In the genomic region with DNA sequence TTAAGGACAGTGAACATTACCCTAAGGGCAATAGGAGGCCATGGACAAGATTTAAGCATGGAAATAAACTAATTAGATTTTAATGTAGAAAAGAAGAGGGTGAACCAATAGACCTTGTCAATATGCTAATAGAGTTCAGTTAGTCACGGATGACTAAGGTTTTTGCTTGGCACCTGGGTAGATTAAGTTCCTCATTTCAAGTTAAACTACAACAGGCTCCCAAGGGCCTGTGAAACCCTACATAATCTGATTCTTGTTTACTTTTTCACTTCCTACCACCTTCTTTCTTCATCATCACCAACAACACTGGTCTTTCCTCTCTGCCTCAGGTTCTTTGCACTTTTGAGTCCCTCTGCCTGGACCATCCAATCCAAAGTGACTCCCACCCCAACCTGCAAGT, we compare ENCODE assay signal across 11 cellular contexts. TPM values are rescaled to one million over a fixed set of nuclear protein-coding genes. Genes with fewer than 3 reads are reported as not detected.
A peak's percentile ranks its signal among the peaks of the same experiment; 100 is the strongest.
DNase-seq lines count a peak whose midpoint lies in the region; ATAC-seq, FAIRE-seq and TF ChIP-seq lines count a peak whose summit lies in the region.
"Had no signal": no experiment of that assay in that cellular context is flagged by ENCODE, and none has a peak within 500 bp of the region (broad histone marks: within the 10 kb centered on the region; RNA-seq: fewer than 3 reads in every experiment).

No MANE protein-coding gene starts in this region.

- FAIRE-seq in bronchial epithelial cell (lab: Jason Lieb, UNC), result no peak
- FAIRE-seq: colon had no signal

- peak; percentile 45 for ATAC-seq in GM18508 (IDR thresholded peaks at IDR 0.05; ENCODE audit: insufficient read depth, unreplicated experiment)
- peak; percentile 53 for ATAC-seq in GM21390 (IDR thresholded peaks at IDR 0.05; ENCODE audit: unreplicated experiment)
- peak; percentile 35 for ATAC-seq in HG03442 (IDR thresholded peaks at IDR 0.05; ENCODE audit: unreplicated experiment)
- no peak for ATAC-seq in Right ventricle myocardium superior (ENCODE audit: poor library complexity)

- no peaks in the 10 kb centered on the region for H3K4me1 ChIP-seq in esophagus squamous epithelium
- H3K4me1 ChIP-seq: parathyroid adenoma had no signal

- H3K36me3 ChIP-seq in bronchial epithelial cell (ENCODE audit: control insufficient read depth, insufficient read depth, low read length), result peaks cover 6% of the 10 kb centered on the region
- peaks cover 11 to 100% (median 36%) of the 10 kb centered on the region in 3 donors for H3K36me3 ChIP-seq in esophagus squamous epithelium

- no peak for TF ChIP-seq POLR2A in esophagus squamous epithelium (IDR thresholded peaks at IDR 0.05)

- DNase-seq in bronchial epithelial cell (ENCODE audit: low read depth), result peak; percentile 29
- DNase-seq in esophagus squamous epithelium (lab: John Stamatoyannopoulos, UW), result no peak
- no peak for DNase-seq in HPDE6-E6E7 (ENCODE audit: extremely low spot score)
- DNase-seq in NK-92 treated with Interleukin-12 subunit alpha and Interleukin-12 subunit beta, amount 100 ng/mL, for 24 hours (lab: John Stamatoyannopoulos, UW), result no peak
- DNase-seq in Right ventricle myocardium superior, result no peak
- DNase-seq: NCI-H774 had no signal

- no peak overlapping the region for H3K27ac ChIP-seq in esophagus squamous epithelium
- H3K27ac ChIP-seq: parathyroid adenoma had no signal

- intact Hi-C loops in esophagus squamous epithelium (cut with DNase I), result no loop called here
- intact Hi-C loops in Right ventricle myocardium superior (cut with DNase I), result no loop called here

- no peak overlapping the region for H3K4me3 ChIP-seq in bronchial epithelial cell (ENCODE audit: low read depth, low read length)
- H3K4me3 ChIP-seq in esophagus squamous epithelium, result no peak overlapping the region

- WGBS in esophagus squamous epithelium, 2 donors, result 69 to 70% methylated on average over 1 of the region's 1 CpG

- TF ChIP-seq CTCF in bronchial epithelial cell (IDR thresholded peaks at IDR 0.05; ENCODE audit: insufficient read depth, low read length, severe bottlenecking) (no peak), esophagus squamous epithelium (IDR thresholded peaks at IDR 0.05) (no peak)

- no peaks in the 10 kb centered on the region for H3K27me3 ChIP-seq in bronchial epithelial cell (ENCODE audit: control insufficient read depth, insufficient read depth, low read length)
- H3K27me3 ChIP-seq in esophagus squamous epithelium, result no peaks in the 10 kb centered on the region

- H3K9me3 ChIP-seq in esophagus squamous epithelium, result peaks cover 0 to 8% (median 0%) of the 10 kb centered on the region in 3 donors

RNA-seq across cellular contexts. Expression of gene SP110, which starts 14.8 kb away (rescaled TPM):
- total RNA-seq in bronchial epithelial cell (0.53 and 1.4 TPM in 2 replicates), esophagus squamous epithelium (10 to 100 TPM in 2 of 4 donors, 1 to 10 TPM in 2; 7.2 to 21.7 (median 13.1) TPM), Right ventricle myocardium superior (8.6 TPM)

RNA-seq across cellular contexts. Expression of gene SP140, which starts 20.5 kb away (rescaled TPM):
- total RNA-seq in bronchial epithelial cell, result not detected in 2 replicates
- total RNA-seq in esophagus squamous epithelium, result 1 to 10 TPM in 3 of 4 donors, under 1 TPM in 1; 0.92 to 5.3 (median 2.4) TPM
- total RNA-seq in Right ventricle myocardium superior, result 0.56 TPM
